In genomic region chr14:76346391-76347160, GRCh38 we compare ENCODE assay signal across 18 cellular contexts. TPM values are rescaled to one million over a fixed set of nuclear protein-coding genes. Genes with fewer than 3 reads are reported as not detected.
DNase-seq lines count a peak whose midpoint lies in the region; ATAC-seq and TF ChIP-seq lines count a peak whose summit lies in the region.
"Had no signal": no experiment of that assay in that cellular context is flagged by ENCODE, and none has a peak within 500 bp of the region (broad histone marks: within the 10 kb centered on the region; RNA-seq: fewer than 3 reads in every experiment).

No MANE protein-coding gene starts in this region.

- peaks cover 4% of the 10 kb centered on the region for H3K27me3 ChIP-seq in hepatocyte
- H3K27me3 ChIP-seq: transverse colon had no signal

- H3K4me3 ChIP-seq in GM12865 (ENCODE audit: low read depth, low read length) (no peak overlapping the region), hepatocyte (no peak overlapping the region)
- H3K4me3 ChIP-seq: transverse colon had no signal

- H3K36me3 Mint-ChIP-seq in activated T-cell treated with anti-CD3 and anti-CD28 coated beads, Interleukin-2, amount 50 U/mL, for 24 hours (ENCODE audit: low read depth) = no peaks in the 10 kb centered on the region
- H3K36me3 Mint-ChIP-seq: activated naive CD4-positive, alpha-beta T cell treated with anti-CD3 and anti-CD28 coated beads, Interleukin-2, amount 50 U/mL, for 72 hours had no signal

- H3K4me3 Mint-ChIP-seq in activated T-cell treated with anti-CD3 and anti-CD28 coated beads, Interleukin-2, amount 50 U/mL, for 24 hours = no peak overlapping the region
- H3K4me3 Mint-ChIP-seq: B cell had no signal

- H3K79me2 ChIP-seq in hepatocyte = no peaks in the 10 kb centered on the region
- H3K79me2 ChIP-seq: parathyroid adenoma had no signal

- H3K27ac ChIP-seq in hepatocyte = no peak overlapping the region
- H3K27ac ChIP-seq: parathyroid adenoma, transverse colon had no signal

- H3K36me3 ChIP-seq in hepatocyte (replicated peaks; ENCODE audit: insufficient read depth, low read depth) = no peaks in the 10 kb centered on the region
- H3K36me3 ChIP-seq: transverse colon had no signal

- no peaks in the 10 kb centered on the region for H3K4me1 ChIP-seq in hepatocyte (ENCODE audit: insufficient read depth)
- H3K4me1 ChIP-seq: parathyroid adenoma, transverse colon had no signal

- DNase-seq in GM12865 (ENCODE audit: low read depth) (peak; percentile 7), NAMALWA (ENCODE audit: low spot score) (peak; percentile 73), SHP77 treated with DMSO at 0.1 percent for 48 hours (lab: John Stamatoyannopoulos, UW) (peak; percentile 87), lung microvascular endothelial cell (ENCODE audit: low read depth in 2 of 2) (peak; percentile 18 to 50), hepatocyte (ENCODE audit: low spot score) (no peak)
- DNase-seq in activated T-cell treated with anti-CD3 and anti-CD28 coated beads, Interleukin-2, amount 50 U/mL, for 24 hours = no peak
- DNase-seq: activated CD4-positive, alpha-beta T cell treated with anti-CD3 and anti-CD28 coated beads, Interleukin-2, amount 50 U/mL, for 4 hours; activated T-cell treated with anti-CD3 and anti-CD28 coated beads, Interleukin-2, amount 50 U/mL, for 1 hour; cortex of kidney; H7; NCI-H526 treated with DMSO at 0.1 percent for 48 hours; SW 1271; transverse colon had no signal

- no peaks in the 10 kb centered on the region for H3K9me2 ChIP-seq in hepatocyte (replicated peaks; ENCODE audit: insufficient read depth)

- TF ChIP-seq CTCF in GM12865 (IDR thresholded peaks at IDR 0.05; ENCODE audit: insufficient read depth, low read depth, low read length, missing control alignments) = no peak
- no peak for TF ChIP-seq CTCF in hepatocyte (IDR thresholded peaks at IDR 0.05; ENCODE audit: poor library complexity)

- peaks cover 3% of the 10 kb centered on the region for H3K9me3 Mint-ChIP-seq in activated T-cell treated with anti-CD3 and anti-CD28 coated beads, Interleukin-2, amount 50 U/mL, for 24 hours

- peaks cover 21% of the 10 kb centered on the region for H3K27me3 Mint-ChIP-seq in activated T-cell treated with anti-CD3 and anti-CD28 coated beads, Interleukin-2, amount 50 U/mL, for 24 hours

- no peak overlapping the region for H3K27ac Mint-ChIP-seq in activated T-cell treated with anti-CD3 and anti-CD28 coated beads, Interleukin-2, amount 50 U/mL, for 24 hours
- H3K27ac Mint-ChIP-seq: activated naive CD4-positive, alpha-beta T cell treated with anti-CD3 and anti-CD28 coated beads, Interleukin-2, amount 50 U/mL, for 72 hours; B cell had no signal

- H3K4me1 Mint-ChIP-seq in activated T-cell treated with anti-CD3 and anti-CD28 coated beads, Interleukin-2, amount 50 U/mL, for 24 hours (ENCODE audit: low read depth) = no peaks in the 10 kb centered on the region
- H3K4me1 Mint-ChIP-seq: B cell had no signal

- H3K9me3 ChIP-seq in hepatocyte (ENCODE audit: low read depth) = no peaks in the 10 kb centered on the region
- H3K9me3 ChIP-seq: transverse colon had no signal

- H3K4me2 ChIP-seq in hepatocyte = no peak overlapping the region

- no peaks in the 10 kb centered on the region for H4K20me1 ChIP-seq in hepatocyte (ENCODE audit: insufficient read depth, poor library complexity, severe bottlenecking)

- no peak overlapping the region for H2AFZ ChIP-seq in hepatocyte
- H2AFZ ChIP-seq: parathyroid adenoma had no signal

- 59% methylated on average over 8 of the region's 8 CpGs for WGBS in hepatocyte (ENCODE audit: low lambda C conversion rate, missing lambda C conversion rate)

- no peak for ATAC-seq in HG03457 (IDR thresholded peaks at IDR 0.05; ENCODE audit: unreplicated experiment)
- ATAC-seq: activated naive CD4-positive, alpha-beta T cell treated with anti-CD3 and anti-CD28 coated beads, Interleukin-2, amount 50 U/mL, for 72 hours had no signal

RNA-seq across cellular contexts. Expression of gene ESRRB, which starts 29.4 kb away (rescaled TPM):
- not detected in 2 replicates for total RNA-seq in lung microvascular endothelial cell
- 0.13 TPM in 1 of 2 replicates, not detected in the other for total RNA-seq in hepatocyte
- not detected in 2 replicates for polyA plus RNA-seq in hepatocyte
- total RNA-seq: B cell, myocyte had no signal

Comparison
In these comparisons a context has a peak if more than half of its experiments do, and no peak if none do; other contexts are left out.
1. DNase-seq: peak in GM12865 (single experiment), NAMALWA (single experiment), SHP77 treated with DMSO at 0.1 percent for 48 hours (single experiment) and lung microvascular endothelial cell (2 of 2); none in hepatocyte (single experiment) and activated T-cell treated with anti-CD3 and anti-CD28 coated beads, Interleukin-2, amount 50 U/mL, for 24 hours (single experiment).